Comparison of ENCODE assay signal across 19 cellular contexts in the genomic region with DNA sequence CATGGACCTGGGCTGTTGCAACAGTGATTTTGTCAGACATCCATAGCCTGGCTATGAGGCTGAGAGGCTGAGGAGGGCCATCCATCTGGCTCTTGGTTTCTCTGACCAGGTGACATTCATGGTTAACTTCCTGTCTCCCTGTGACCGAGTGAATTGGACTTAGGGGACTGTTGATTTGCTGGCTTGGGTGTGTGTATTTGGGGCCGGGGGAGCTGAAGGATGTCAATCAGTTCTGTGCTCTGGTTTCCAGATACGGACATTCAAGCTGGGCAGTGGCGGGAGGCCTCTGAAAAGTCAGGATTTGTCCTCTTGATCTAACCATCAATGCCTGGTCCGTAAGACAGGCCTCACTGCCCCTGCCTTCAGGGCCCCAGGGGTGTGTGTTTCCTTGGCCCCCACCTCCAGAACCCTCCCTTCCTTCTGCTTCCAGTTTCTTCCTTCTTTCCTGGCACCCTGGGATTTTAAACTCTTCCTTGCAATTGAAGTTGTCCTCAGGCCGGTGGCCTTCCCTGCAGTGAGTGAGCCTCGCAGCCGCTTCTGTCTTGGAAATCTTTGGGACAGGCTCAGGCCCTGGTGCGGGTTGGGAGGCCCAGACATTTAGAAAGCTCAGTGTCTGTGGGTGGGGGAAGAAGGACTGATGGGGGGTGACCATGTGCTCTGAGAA.
"Had no signal": no experiment of that assay in that cellular context is flagged by ENCODE, and none has a peak within 500 bp of the region (broad histone marks: within the 10 kb centered on the region; RNA-seq: fewer than 3 reads in every experiment).

No MANE protein-coding gene starts in this region.

- H3K9me3 ChIP-seq: body of pancreas had no signal

- H3K4me2 ChIP-seq: smooth muscle cell had no signal

- ATAC-seq: body of pancreas; natural killer cell; SK-N-SH treated with all-trans-retinoic acid at 6 μM for 48 hours; stimulated activated effector memory CD8-positive, alpha-beta T cell treated with anti-CD3 and anti-CD28 coated beads, Interleukin-12 subunit alpha, Interleukin-12 subunit beta, amount 100 ng/mL, for 72 hours; T-cell; WTC11 had no signal

- H3K27ac ChIP-seq: body of pancreas had no signal

- H3K4me3 ChIP-seq: body of pancreas, coronary artery, smooth muscle cell had no signal

- DNase-seq: activated CD4-positive, alpha-beta memory T cell treated with anti-CD3 and anti-CD28 coated beads, Interleukin-2, amount 10 ng/mL, durations not matched to agents 7 days and 5 days; activated CD4-positive, alpha-beta T cell treated with anti-CD3 and anti-CD28 coated beads for 4 hours; activated naive CD4-positive, alpha-beta T cell treated with Interleukin-2 at 50 U/mL for 16 hours; activated naive CD8-positive, alpha-beta T cell treated with anti-CD3 and anti-CD28 coated beads, Interleukin-2, amount 10 ng/mL, durations not matched to agents 7 days and 5 days; activated T-cell treated with anti-CD3 and anti-CD28 coated beads, Interleukin-2, amount 50 U/mL, for 1 hour; amygdala; body of pancreas; head of caudate nucleus; immature natural killer cell; kidney glomerular epithelial cell; natural killer cell; occipital lobe; stimulated activated CD4-positive, alpha-beta T cell treated with anti-CD3 and anti-CD28 coated beads, Interleukin-4, amount 100 ng/mL, for 24 hours; T-cell had no signal

- H3K27me3 ChIP-seq: body of pancreas had no signal

- H3K4me1 ChIP-seq: body of pancreas had no signal
